ENCODE assay signal across 8 cellular contexts in the genomic region with DNA sequence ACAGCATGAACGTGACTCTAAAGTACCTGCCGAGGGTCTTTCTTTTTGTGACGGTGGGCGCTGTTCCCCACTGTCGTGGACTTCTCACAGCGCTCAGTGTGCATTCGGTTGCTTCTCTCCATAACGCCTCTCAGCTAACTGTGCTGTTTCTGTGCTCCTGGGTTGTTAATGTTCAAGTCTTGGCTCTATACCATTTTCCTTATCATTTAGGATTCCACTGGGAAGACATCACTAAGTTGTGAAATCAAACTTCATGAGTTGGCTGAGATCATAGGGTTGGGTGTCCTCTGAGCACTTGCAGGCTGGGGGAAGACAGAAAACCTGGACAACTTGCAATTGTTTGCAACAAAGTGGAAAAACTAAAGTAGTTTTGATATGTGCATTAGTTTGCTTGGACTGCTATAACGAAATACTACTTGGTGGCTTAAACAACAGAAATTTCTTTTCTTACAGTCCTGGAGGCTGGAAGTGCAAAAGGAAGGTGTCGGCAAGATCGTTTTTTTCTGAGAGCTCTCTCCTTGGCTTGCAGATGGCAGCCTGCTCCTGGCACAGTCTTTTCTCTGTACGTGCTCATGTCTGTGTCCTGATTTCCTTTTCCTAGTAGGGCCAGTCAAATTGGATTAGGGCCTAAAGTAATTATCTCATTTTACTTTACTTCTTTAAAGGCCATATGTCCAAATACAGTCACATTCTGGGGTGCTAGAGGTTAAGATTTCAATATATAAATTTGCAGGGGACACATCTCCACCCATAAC.
DNase-seq lines count a peak whose midpoint lies in the region; ATAC-seq and TF ChIP-seq lines count a peak whose summit lies in the region.
"Not testable (repeated sequence)": the region's sequence is repeated elsewhere in the genome, so short reads cannot be mapped to it uniquely, and the experiment has no call there.

No MANE protein-coding gene starts in this region.

- not testable (repeated sequence) for H3K27me3 Mint-ChIP-seq in activated T-helper 17 cell treated with anti-CD3 and anti-CD28 coated beads, Interleukin-2, amount 50 U/mL, for 72 hours

- not testable (repeated sequence) for H3K27me3 ChIP-seq in ACC112 (ENCODE audit: insufficient read depth, low read length); body of pancreas; left ventricle myocardium inferior (ENCODE audit: low read depth); lung (ENCODE audit: control insufficient read depth, insufficient read depth); uterus

- TF ChIP-seq CTCF in body of pancreas (IDR thresholded peaks at IDR 0.05); fibroblast of pulmonary artery (IDR thresholded peaks at IDR 0.05; ENCODE audit: low read length, missing control alignments); left ventricle myocardium inferior (IDR thresholded peaks at IDR 0.05; ENCODE audit: borderline replicate concordance); lung (IDR thresholded peaks at IDR 0.05; ENCODE audit: control extremely low read depth, extremely low read depth); uterus (IDR thresholded peaks at IDR 0.05): not testable (repeated sequence)

- H3K4me3 ChIP-seq in ACC112 (ENCODE audit: low read depth, low read length) (peak overlapping the region; percentile 59), fibroblast of pulmonary artery (replicated peaks; ENCODE audit: low read depth, low read length) (peak overlapping the region; percentile 34), left ventricle myocardium inferior (peak overlapping the region; percentile 34)
- not testable (repeated sequence) for H3K4me3 ChIP-seq in body of pancreas, lung, uterus

- intact Hi-C loops in body of pancreas (cut with DNase I); left ventricle myocardium inferior (cut with micrococcal nuclease); uterus (cut with DNase I; ENCODE audit: low total_unique reads): not testable (repeated sequence)

- H3K4me3 Mint-ChIP-seq in activated T-helper 17 cell treated with anti-CD3 and anti-CD28 coated beads, Interleukin-2, amount 50 U/mL, for 72 hours: peak overlapping the region; percentile 32

- peaks cover 44% of the 10 kb centered on the region for H3K36me3 Mint-ChIP-seq in activated T-helper 17 cell treated with anti-CD3 and anti-CD28 coated beads, Interleukin-2, amount 50 U/mL, for 72 hours (ENCODE audit: low read depth)

- not testable (repeated sequence) for H3K9me3 ChIP-seq in body of pancreas; left ventricle myocardium inferior (replicated peaks); lung (ENCODE audit: control insufficient read depth in 2 of 2, insufficient read depth in 1 of 2, low read length in 1 of 2); uterus

- not testable (repeated sequence) for TF ChIP-seq POLR2A in body of pancreas (IDR thresholded peaks at IDR 0.05); uterus (IDR thresholded peaks at IDR 0.05)

- H3K36me3 ChIP-seq in ACC112 (ENCODE audit: insufficient read depth, low read length); body of pancreas (replicated peaks in 1 of 2; ENCODE audit: insufficient read depth in 1 of 2, low read depth in 2 of 2); left ventricle myocardium inferior; lung (ENCODE audit: control insufficient read depth in 2 of 2, insufficient read depth in 2 of 2, low read length in 2 of 2); uterus: not testable (repeated sequence)

- not testable (repeated sequence) for ATAC-seq in activated T-helper 17 cell treated with anti-CD3 and anti-CD28 coated beads, Interleukin-2, amount 50 U/mL, for 72 hours (replicated peaks)
- ATAC-seq in body of pancreas (peak; percentile 70), lung (ENCODE audit: insufficient read depth, low FRiP score) (peak; percentile 43)

- peaks cover 13% of the 10 kb centered on the region for H3K4me1 Mint-ChIP-seq in activated T-helper 17 cell treated with anti-CD3 and anti-CD28 coated beads, Interleukin-2, amount 50 U/mL, for 72 hours

- DNase-seq in NCI-H226 (peak; percentile 62), fibroblast of pulmonary artery (ENCODE audit: low read depth) (peak; percentile 79), left ventricle myocardium inferior (peak; percentile 27), uterus (peak in 1 of 2 donors; percentile 46)
- DNase-seq in body of pancreas; lung (ENCODE audit: low spot score): not testable (repeated sequence)

- WGBS in body of pancreas, 2 donors: 59 to 69% methylated on average over 4 to 8 of the region's 12 CpGs
- WGBS in lung, 2 donors: 77 to 86% methylated on average over 6 to 10 of the region's 12 CpGs

- not testable (repeated sequence) for H2AFZ ChIP-seq in ACC112 (ENCODE audit: low read length, unreplicated experiment)

- H3K27ac Mint-ChIP-seq in activated T-helper 17 cell treated with anti-CD3 and anti-CD28 coated beads, Interleukin-2, amount 50 U/mL, for 72 hours: not testable (repeated sequence)

- H3K79me2 ChIP-seq in ACC112 (ENCODE audit: control insufficient read depth, insufficient read depth, low read length, unreplicated experiment): peaks cover 43% of the 10 kb centered on the region

- H3K9me3 Mint-ChIP-seq in activated T-helper 17 cell treated with anti-CD3 and anti-CD28 coated beads, Interleukin-2, amount 50 U/mL, for 72 hours: not testable (repeated sequence)

- peak overlapping the region; percentile 62 for H3K27ac ChIP-seq in ACC112 (ENCODE audit: low read depth, low read length)
- H3K27ac ChIP-seq in body of pancreas: peak overlapping the region in 2 of 4 donors; percentile 25 to 50
- peak overlapping the region; percentile 73 for H3K27ac ChIP-seq in left ventricle myocardium inferior (replicated peaks)
- peak overlapping the region in 1 of 2 donors; percentile 50 for H3K27ac ChIP-seq in lung (ENCODE audit: low read depth in 1 of 2, low read length in 1 of 2)
- peak overlapping the region; percentile 69 to 82 for H3K27ac ChIP-seq in uterus

- H3K4me1 ChIP-seq in ACC112 (ENCODE audit: control insufficient read depth, insufficient read depth, low read length, unreplicated experiment): peaks cover 12% of the 10 kb centered on the region
- not testable (repeated sequence) for H3K4me1 ChIP-seq in body of pancreas; lung (ENCODE audit: control insufficient read depth in 2 of 2, insufficient read depth in 2 of 2, low read length in 2 of 2); uterus
- peaks cover 19% of the 10 kb centered on the region for H3K4me1 ChIP-seq in left ventricle myocardium inferior
